Comparison of ENCODE assay signal across 8 cellular contexts in the genomic region with DNA sequence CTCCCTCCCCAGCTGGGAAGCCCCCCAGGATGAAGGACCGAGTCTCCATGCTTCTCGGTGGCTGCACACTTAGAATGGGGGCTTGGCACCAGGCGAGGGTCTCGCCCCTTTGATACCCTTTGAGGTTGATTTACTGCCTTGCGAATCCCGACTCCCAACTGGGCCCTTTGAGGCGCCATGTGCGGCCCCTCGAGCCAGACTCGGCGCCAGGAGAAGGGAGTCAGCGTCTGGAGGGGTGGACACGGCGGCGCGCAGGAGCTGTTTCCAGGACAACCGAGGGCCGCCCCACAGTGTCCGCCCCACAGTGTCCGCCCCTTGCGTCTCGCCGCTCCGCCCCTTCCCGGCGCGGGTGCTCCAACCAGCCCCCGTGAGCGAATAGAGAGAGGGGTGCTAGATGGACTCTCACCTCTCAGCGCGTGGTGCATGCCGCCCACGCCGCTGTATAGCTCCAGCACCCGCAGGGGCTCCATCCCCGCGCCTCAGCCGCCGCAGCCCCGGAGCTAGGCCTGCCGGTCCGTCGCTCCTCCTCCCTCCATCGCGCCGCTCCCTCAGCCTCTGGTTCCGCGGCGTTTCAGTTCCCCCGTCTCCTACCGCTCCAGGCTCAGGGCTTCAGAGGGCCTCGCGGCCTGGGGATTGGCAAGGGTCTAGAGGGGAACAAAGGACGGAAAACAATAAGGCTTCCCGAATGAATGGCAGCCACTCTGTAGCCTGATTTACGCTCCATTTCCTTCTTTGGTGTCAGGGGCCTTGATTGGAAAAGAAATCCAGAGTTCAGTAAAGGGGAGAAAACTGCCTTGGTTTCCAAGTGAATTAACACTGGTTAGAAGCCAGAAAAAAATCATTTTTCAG. TPM values are rescaled to one million over a fixed set of nuclear protein-coding genes. Genes with fewer than 3 reads are reported as not detected.
DNase-seq lines count a peak whose midpoint lies in the region; ATAC-seq and TF ChIP-seq lines count a peak whose summit lies in the region.

A gene with protein sequence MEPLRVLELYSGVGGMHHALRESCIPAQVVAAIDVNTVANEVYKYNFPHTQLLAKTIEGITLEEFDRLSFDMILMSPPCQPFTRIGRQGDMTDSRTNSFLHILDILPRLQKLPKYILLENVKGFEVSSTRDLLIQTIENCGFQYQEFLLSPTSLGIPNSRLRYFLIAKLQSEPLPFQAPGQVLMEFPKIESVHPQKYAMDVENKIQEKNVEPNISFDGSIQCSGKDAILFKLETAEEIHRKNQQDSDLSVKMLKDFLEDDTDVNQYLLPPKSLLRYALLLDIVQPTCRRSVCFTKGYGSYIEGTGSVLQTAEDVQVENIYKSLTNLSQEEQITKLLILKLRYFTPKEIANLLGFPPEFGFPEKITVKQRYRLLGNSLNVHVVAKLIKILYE (minus strand): TSS at position 508 of the 849 bp plus-strand sequence. CDS start 38 bp downstream, at position 470.

- peaks cover 58% of the 10 kb centered on the region for H3K4me1 Mint-ChIP-seq in nephron

- H3K27ac Mint-ChIP-seq in nephron: peak within 1 kb of the TSS; percentile 97 to 99 (median 98)

- H3K4me3 ChIP-seq in HUES64 (ENCODE audit: low read length): peak within 1 kb of the TSS; percentile 77
- peak within 1 kb of the TSS; percentile 70 for H3K4me3 ChIP-seq in fibroblast of pulmonary artery (replicated peaks; ENCODE audit: low read depth, low read length)

- 1% methylated on average over 56 of the region's 56 CpGs for WGBS in HUES64

- no peaks in the 10 kb centered on the region for H3K27me3 ChIP-seq in HUES64 (ENCODE audit: insufficient read depth, low read length)

- H3K27me3 Mint-ChIP-seq in nephron (ENCODE audit: low read depth): no peaks in the 10 kb centered on the region

- ATAC-seq in GM21447 (IDR thresholded peaks at IDR 0.05; ENCODE audit: unreplicated experiment): peak; percentile 93

- H3K4me3 Mint-ChIP-seq in nephron: peak within 1 kb of the TSS; percentile 90 to 92 (median 91)

- peak within 1 kb of the TSS; percentile 90 for H3K9ac ChIP-seq in HUES64 (ENCODE audit: low read depth, low read length)

- no peaks in the 10 kb centered on the region for H3K9me3 ChIP-seq in HUES64 (ENCODE audit: insufficient read depth, low read depth, low read length)

- DNase-seq in DMS53 (lab: John Stamatoyannopoulos, UW) (peak; percentile 96), RKO (ENCODE audit: low spot score) (peak; percentile 97), fibroblast of pulmonary artery (ENCODE audit: low read depth) (peak; percentile 91)
- peak; percentile 70 for DNase-seq in activated effector memory CD4-positive, alpha-beta T cell treated with Interleukin-2 at 50 U/mL for 16 hours
- DNase-seq in stimulated activated naive CD4-positive, alpha-beta T cell treated with Interleukin-2 at 50 U/mL for 16 hours (lab: John Stamatoyannopoulos, UW): peak; percentile 87

- TF ChIP-seq CTCF in fibroblast of pulmonary artery (IDR thresholded peaks at IDR 0.05; ENCODE audit: low read length, missing control alignments) (no peak), nephron (IDR thresholded peaks at IDR 0.05; ENCODE audit: unreplicated experiment in 3 of 3) (no peak)

- H3K27ac ChIP-seq in HUES64 (ENCODE audit: low read depth, low read length): peak within 1 kb of the TSS; percentile 94

- peaks cover 51% of the 10 kb centered on the region for H3K4me1 ChIP-seq in HUES64 (ENCODE audit: insufficient read depth, low read length)

- no peaks in the 10 kb centered on the region for H3K9me3 Mint-ChIP-seq in nephron

- H3K36me3 ChIP-seq in HUES64 (ENCODE audit: insufficient read depth, low read length): no peaks in the 10 kb centered on the region

- peaks cover 3% of the 10 kb centered on the region for H3K36me3 Mint-ChIP-seq in nephron (ENCODE audit: low read depth)

RNA-seq across cellular contexts. Expression of the gene that starts here (rescaled TPM):
- polyA plus RNA-seq in HUES64 (2013, experiment 1 of 2): 15.5 TPM
- 12.7 TPM for polyA plus RNA-seq in HUES64 (2013, experiment 2 of 2)

Comparison
In these comparisons a context has a peak if more than half of its experiments do, and no peak if none do; other contexts are left out.
1. Peak in every context shown above with its lines: DNase-seq, ATAC-seq, H3K4me3 ChIP-seq and H3K27ac ChIP-seq.